11 cellular contexts compared by ENCODE assay signal in the genomic region with DNA sequence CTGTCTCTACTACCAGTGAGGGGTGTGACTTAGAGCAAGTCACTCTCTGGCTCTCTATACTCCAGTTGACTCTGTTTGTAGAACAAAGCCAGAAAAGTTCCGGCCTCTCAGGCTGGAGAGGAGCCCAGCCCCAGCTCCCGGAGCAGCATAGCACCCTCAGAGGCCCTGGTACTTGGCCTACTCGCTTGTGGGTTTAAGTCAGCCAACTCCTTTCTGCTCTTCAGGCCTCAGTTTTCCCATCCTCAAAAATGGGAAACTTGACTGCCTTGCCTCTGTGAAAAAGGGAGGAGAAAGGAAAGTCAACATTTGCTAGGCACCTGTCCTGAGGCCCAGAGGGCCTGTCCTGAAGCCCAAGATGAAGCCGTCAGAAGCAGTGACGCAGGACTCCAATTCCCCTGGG. TPM values are rescaled to one million over a fixed set of nuclear protein-coding genes. Genes with fewer than 3 reads are reported as not detected.
DNase-seq lines count a peak whose midpoint lies in the region; ATAC-seq, FAIRE-seq and TF ChIP-seq lines count a peak whose summit lies in the region.
"Had no signal": no experiment of that assay in that cellular context is flagged by ENCODE, and none has a peak within 500 bp of the region (broad histone marks: within the 10 kb centered on the region; RNA-seq: fewer than 3 reads in every experiment).

No MANE protein-coding gene starts in this region.

- H3K27me3 ChIP-seq in BLaER1 (no peaks in the 10 kb centered on the region), HUES48 (ENCODE audit: control insufficient read depth, insufficient read depth, low read length) (no peaks in the 10 kb centered on the region), endothelial cell of umbilical vein (ENCODE audit: control insufficient read depth in 2 of 2, insufficient read depth in 2 of 2, low read length in 2 of 2) (peaks cover 5 to 8% of the 10 kb centered on the region in 2 experiments), Karpas-422 (ENCODE audit: low read length) (no peaks in the 10 kb centered on the region)

- FAIRE-seq in endothelial cell of umbilical vein (lab: Jason Lieb, UNC): no peak

- H3K4me1 ChIP-seq in BLaER1 (peaks cover 85% of the 10 kb centered on the region), HUES48 (ENCODE audit: control insufficient read depth, insufficient read depth, low read length) (0 out of 2 replicates have a peak, but pooled peaks cover 3% of the 10 kb centered on the region), endothelial cell of umbilical vein (ENCODE audit: control insufficient read depth, extremely low read depth, insufficient read depth, low read length) (peaks cover 7% of the 10 kb centered on the region), Karpas-422 (ENCODE audit: low read length) (no peaks in the 10 kb centered on the region)

- H3K9me3 ChIP-seq in BLaER1 (no peaks in the 10 kb centered on the region), HUES48 (ENCODE audit: control insufficient read depth, insufficient read depth, low read length) (no peaks in the 10 kb centered on the region), endothelial cell of umbilical vein (replicated peaks; ENCODE audit: control insufficient read depth, insufficient read depth, low read length) (no peaks in the 10 kb centered on the region), Karpas-422 (ENCODE audit: low read length) (no peaks in the 10 kb centered on the region)

- CTCF ChIA-PET in endothelial cell of umbilical vein (lab: Charles Lee): interaction anchor here (0.8 to 2.1 kb wide), 3 partner anchors 23 to 270 kb away, joined by 3 to 14 read pairs (median 3); no protein-coding TSS in a partner anchor

- H3K36me3 ChIP-seq in BLaER1 (peaks cover 8% of the 10 kb centered on the region; the same call in 1 of the 2 replicates), HUES48 (ENCODE audit: control insufficient read depth, insufficient read depth, low read length) (0 out of 2 replicates have a peak, but pooled peaks cover 3% of the 10 kb centered on the region), endothelial cell of umbilical vein (ENCODE audit: control insufficient read depth in 2 of 2, extremely low read depth in 1 of 2, insufficient read depth in 2 of 2, low read length in 2 of 2) (no peaks in the 10 kb centered on the region), Karpas-422 (ENCODE audit: insufficient read depth, low read length) (no peaks in the 10 kb centered on the region)

- dilution Hi-C loops in endothelial cell of umbilical vein (cut with MboI; ENCODE audit: extremely low pct_ligation_motif_present, low sequenced_read_pairs): no loop called here

- peak overlapping the region; percentile 85 for H3K9ac ChIP-seq in BLaER1
- H3K9ac ChIP-seq in HUES48 (ENCODE audit: low read depth, low read length): no peak overlapping the region
- no peak overlapping the region for H3K9ac ChIP-seq in endothelial cell of umbilical vein (replicated peaks; ENCODE audit: extremely low read depth, insufficient read depth, low read length)
- H3K9ac ChIP-seq in Karpas-422 (ENCODE audit: low read length): no peak overlapping the region

- H3K4me3 ChIP-seq in BLaER1: peak overlapping the region; percentile 79
- H3K4me3 ChIP-seq in HUES48 (ENCODE audit: low read depth, low read length): peak overlapping the region; percentile 92
- no peak overlapping the region for H3K4me3 ChIP-seq in endothelial cell of umbilical vein (replicated peaks in 1 of 3; ENCODE audit: insufficient read depth in 1 of 3, low read depth in 1 of 3, low read length in 3 of 3)
- H3K4me3 ChIP-seq in Karpas-422 (ENCODE audit: low read length): no peak overlapping the region

- peak overlapping the region; percentile 84 for H3K27ac ChIP-seq in BLaER1
- peak overlapping the region; percentile 11 for H3K27ac ChIP-seq in HUES48 (ENCODE audit: low read depth, low read length)
- no peak overlapping the region for H3K27ac ChIP-seq in endothelial cell of umbilical vein (ENCODE audit: insufficient read depth, low read depth, low read length)
- no peak overlapping the region for H3K27ac ChIP-seq in Karpas-422 (ENCODE audit: low read length)

- peaks cover 13% of the 10 kb centered on the region for H3K4me1 Mint-ChIP-seq in nephron progenitor cell

- H3K79me2 ChIP-seq in endothelial cell of umbilical vein (ENCODE audit: control insufficient read depth, insufficient read depth, low read length): no peaks in the 10 kb centered on the region
- H3K79me2 ChIP-seq in Karpas-422 (ENCODE audit: low read length): no peaks in the 10 kb centered on the region

- peaks cover 16% of the 10 kb centered on the region for H3K27me3 Mint-ChIP-seq in nephron progenitor cell (ENCODE audit: low read depth, poor library complexity)

- BruUV-seq in endothelial cell of umbilical vein (replicated peaks; lab: Mats Ljungman, UMichigan): no TSS peak

- no peaks in the 10 kb centered on the region for H3K9me3 Mint-ChIP-seq in nephron progenitor cell

- H3K36me3 Mint-ChIP-seq in nephron progenitor cell (ENCODE audit: low read depth): no peaks in the 10 kb centered on the region
- H3K36me3 Mint-ChIP-seq: activated CD8-positive, alpha-beta memory T cell treated with anti-CD3 and anti-CD28 coated beads, Interleukin-2, amount 10 ng/mL, durations not matched to agents 7 days and 5 days had no signal

- H3K9me1 ChIP-seq in endothelial cell of umbilical vein (replicated peaks; ENCODE audit: control insufficient read depth, extremely low read depth, insufficient read depth, low read length): no peaks in the 10 kb centered on the region

- peak overlapping the region; percentile 93 for H3K4me2 ChIP-seq in BLaER1
- H3K4me2 ChIP-seq in endothelial cell of umbilical vein (ENCODE audit: insufficient read depth, low read length): peak overlapping the region; percentile 83
- no peak overlapping the region for H3K4me2 ChIP-seq in Karpas-422 (ENCODE audit: low read depth, low read length, poor library complexity, severe bottlenecking)

- DNase-seq in endothelial cell of umbilical vein (ENCODE audit: low read depth, low spot score): no peak
- no peak for DNase-seq in nephron progenitor cell
- no peak for DNase-seq in Karpas-422
- DNase-seq in GOT3 (lab: John Stamatoyannopoulos, UW): no peak
- DNase-seq: activated CD8-positive, alpha-beta memory T cell treated with anti-CD3 and anti-CD28 coated beads, Interleukin-2, amount 10 ng/mL, durations not matched to agents 7 days and 5 days; NCI-H1694 treated with DMSO at 0.1 percent for 48 hours had no signal

- peak overlapping the region; percentile 92 for H3K4me3 Mint-ChIP-seq in nephron progenitor cell

- POLR2A ChIA-PET in endothelial cell of umbilical vein (lab: Charles Lee): interaction anchor here (1.2 kb wide), 1 partner anchor 23 kb away, joined by 13 read pairs; no protein-coding TSS in a partner anchor

- ATAC-seq in HG03095 (IDR thresholded peaks at IDR 0.05; ENCODE audit: unreplicated experiment) (no peak), HG02885 (IDR thresholded peaks at IDR 0.05; ENCODE audit: poor library complexity, unreplicated experiment) (no peak)
- ATAC-seq: activated CD8-positive, alpha-beta memory T cell treated with anti-CD3 and anti-CD28 coated beads, Interleukin-2, amount 10 ng/mL, durations not matched to agents 7 days and 5 days had no signal

- H2AFZ ChIP-seq in endothelial cell of umbilical vein (ENCODE audit: low read depth, low read length) (no peak overlapping the region), Karpas-422 (ENCODE audit: low read length) (no peak overlapping the region)

- intact Hi-C loops in endothelial cell of umbilical vein (cut with micrococcal nuclease): loop anchor here (1.0 kb wide), 1 partner anchor 23 kb away; no protein-coding TSS in a partner anchor

- TF ChIP-seq CTCF in endothelial cell of umbilical vein (IDR thresholded peaks at IDR 0.05; ENCODE audit: extremely low read depth in 1 of 2, insufficient read depth in 1 of 2, low read depth in 1 of 2, low read length in 2 of 2): no peak
- no peak for TF ChIP-seq CTCF in nephron progenitor cell (IDR thresholded peaks at IDR 0.05)

- TF ChIP-seq POLR2A in endothelial cell of umbilical vein (IDR thresholded peaks at IDR 0.05; ENCODE audit: low read depth, low read length): no peak

- H4K20me1 ChIP-seq in BLaER1 (peaks cover 30% of the 10 kb centered on the region), endothelial cell of umbilical vein (replicated peaks; ENCODE audit: control insufficient read depth, extremely low read depth, insufficient read depth, low read length) (peaks cover 2% of the 10 kb centered on the region), Karpas-422 (ENCODE audit: insufficient read depth, low read depth, low read length) (no peaks in the 10 kb centered on the region)

- no peaks in the 10 kb centered on the region for H3K9me2 ChIP-seq in Karpas-422 (replicated peaks; ENCODE audit: insufficient read depth, low read length)

- no peak overlapping the region for H3K27ac Mint-ChIP-seq in nephron progenitor cell
- H3K27ac Mint-ChIP-seq: activated CD8-positive, alpha-beta memory T cell treated with anti-CD3 and anti-CD28 coated beads, Interleukin-2, amount 10 ng/mL, durations not matched to agents 7 days and 5 days had no signal

RNA-seq across cellular contexts. Expression of a gene that starts 1.1 kb away (rescaled TPM):
- 0.60 and 0.81 TPM in 2 replicates for total RNA-seq in endothelial cell of umbilical vein
- 0.26 and 0.48 TPM in 2 replicates for polyA plus RNA-seq in endothelial cell of umbilical vein
- polyA plus RNA-seq in endothelial cell of umbilical vein (2011; cell fraction: cytosol; rRNA removed): 0.22 and 0.27 TPM in 2 replicates
- 0.24 and 0.31 TPM in 2 replicates for polyA plus RNA-seq in endothelial cell of umbilical vein (2011; cell fraction: nucleus; rRNA removed)
- 0.27 and 0.52 TPM in 2 replicates for polyA plus RNA-seq in endothelial cell of umbilical vein (2012)
- 0.51 and 0.58 TPM in 2 replicates for polyA minus RNA-seq in endothelial cell of umbilical vein
- polyA minus RNA-seq in endothelial cell of umbilical vein (2011; cell fraction: cytosol; rRNA and poly(A)+ RNA removed): 0.51 TPM
- polyA minus RNA-seq in endothelial cell of umbilical vein (2011; cell fraction: nucleus; rRNA and poly(A)+ RNA removed): 0.72 TPM in 1 of 2 replicates, not detected in the other
- not detected in 2 replicates for total RNA-seq in Karpas-422 (2014; rRNA removed; shearing (Covaris generic); ENCODE audit: low replicate concordance)
- total RNA-seq: T-helper 1 cell treated with Interleukin-12 subunit alpha and Interleukin-12 subunit beta and Interleukin-4 antibody, amounts not matched to agents 30 ng/mL and 1 ng/mL, for 36 hours had no signal

RNA-seq across cellular contexts. Expression of a gene that starts 29.7 kb away (rescaled TPM):
- total RNA-seq in endothelial cell of umbilical vein: 22.2 and 24.2 TPM in 2 replicates
- 10.6 and 12.9 TPM in 2 replicates for polyA plus RNA-seq in endothelial cell of umbilical vein
- polyA plus RNA-seq in endothelial cell of umbilical vein (2011; cell fraction: cytosol; rRNA removed): 8.5 and 9.5 TPM in 2 replicates
- polyA plus RNA-seq in endothelial cell of umbilical vein (2011; cell fraction: nucleus; rRNA removed): 11.5 and 13.1 TPM in 2 replicates
- polyA plus RNA-seq in endothelial cell of umbilical vein (2012): 10.8 and 12.5 TPM in 2 replicates
- 25.1 and 25.6 TPM in 2 replicates for polyA minus RNA-seq in endothelial cell of umbilical vein
- 14.3 TPM for polyA minus RNA-seq in endothelial cell of umbilical vein (2011; cell fraction: cytosol; rRNA and poly(A)+ RNA removed)
- polyA minus RNA-seq in endothelial cell of umbilical vein (2011; cell fraction: nucleus; rRNA and poly(A)+ RNA removed): 10.3 and 13.7 TPM in 2 replicates
- 32.0 and 45.9 TPM in 2 replicates for total RNA-seq in Karpas-422 (2014; rRNA removed; shearing (Covaris generic); ENCODE audit: low replicate concordance)

RNA-seq across cellular contexts. Expression of a gene that starts 41.7 kb away (rescaled TPM):
- total RNA-seq in endothelial cell of umbilical vein: 0.29 TPM in 1 of 2 replicates, not detected in the other
- polyA plus RNA-seq in endothelial cell of umbilical vein: 0.16 and 0.23 TPM in 2 replicates
- 0.01 TPM in 1 of 2 replicates, not detected in the other for polyA plus RNA-seq in endothelial cell of umbilical vein (2011; cell fraction: cytosol; rRNA removed)
- 0.31 and 0.40 TPM in 2 replicates for polyA plus RNA-seq in endothelial cell of umbilical vein (2011; cell fraction: nucleus; rRNA removed)
- polyA plus RNA-seq in endothelial cell of umbilical vein (2012): 0.16 TPM in 1 of 2 replicates, not detected in the other
- 0.25 and 0.29 TPM in 2 replicates for polyA minus RNA-seq in endothelial cell of umbilical vein
- polyA minus RNA-seq in endothelial cell of umbilical vein (2011; cell fraction: cytosol; rRNA and poly(A)+ RNA removed): not detected
- not detected in 2 replicates for polyA minus RNA-seq in endothelial cell of umbilical vein (2011; cell fraction: nucleus; rRNA and poly(A)+ RNA removed)
- total RNA-seq in Karpas-422 (2014; rRNA removed; shearing (Covaris generic); ENCODE audit: low replicate concordance): 0.76 and 0.97 TPM in 2 replicates
- total RNA-seq: T-helper 1 cell treated with Interleukin-12 subunit alpha and Interleukin-12 subunit beta and Interleukin-4 antibody, amounts not matched to agents 30 ng/mL and 1 ng/mL, for 36 hours had no signal

Comparison
In these comparisons a context has a peak if more than half of its experiments do, and no peak if none do; other contexts are left out.
1. H3K27ac ChIP-seq: peak in BLaER1 (single experiment) and HUES48 (single experiment); none in endothelial cell of umbilical vein (single experiment) and Karpas-422 (single experiment).
2. H3K4me3 ChIP-seq: peak in BLaER1 (single experiment) and HUES48 (single experiment); none in endothelial cell of umbilical vein (0 of 3) and Karpas-422 (single experiment).